In the genomic region with DNA sequence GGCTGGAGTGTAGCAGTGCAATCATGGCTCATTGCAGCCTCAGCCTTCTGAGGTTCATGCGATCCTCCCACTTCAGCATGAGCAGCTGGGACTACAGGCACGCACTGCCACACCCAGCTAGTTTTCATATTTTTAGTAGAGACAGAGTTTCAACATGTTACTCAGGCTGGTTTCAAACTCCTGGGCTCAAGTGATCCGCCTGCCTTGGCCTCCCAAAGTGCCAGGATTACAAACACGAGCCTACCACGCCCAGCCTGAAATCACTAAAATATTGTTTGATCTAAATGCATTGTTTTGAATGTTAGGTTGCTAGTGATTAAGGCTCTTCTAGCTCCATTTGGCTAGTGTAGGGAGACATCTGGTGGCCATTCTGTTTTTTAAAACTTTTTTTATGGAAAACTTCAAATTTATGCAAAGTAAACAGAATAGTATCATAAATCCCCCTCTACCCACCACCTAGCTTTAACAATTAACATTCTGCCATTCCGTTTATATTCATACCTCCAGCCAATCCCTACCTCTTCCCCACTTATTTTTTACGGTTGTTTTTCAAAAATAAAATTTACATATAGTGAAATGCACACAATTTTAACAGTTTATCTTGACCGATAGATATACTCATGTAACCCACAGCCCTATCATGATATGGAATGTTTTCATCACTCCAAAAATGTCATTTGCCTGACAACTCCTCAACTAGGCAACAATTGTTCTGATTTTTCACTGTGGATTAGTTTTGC, we compare ENCODE assay signal across 8 cellular contexts. TPM values are rescaled to one million over a fixed set of nuclear protein-coding genes. Genes with fewer than 3 reads are reported as not detected.
DNase-seq lines count a peak whose midpoint lies in the region; ATAC-seq and TF ChIP-seq lines count a peak whose summit lies in the region.

No MANE protein-coding gene starts in this region.

- ATAC-seq in stimulated activated naive B cell treated with anti-CD40 and anti-IgM and Interleukin-4, amounts not matched to agents 10 μg/mL and 1 μg/mL and 100 μg/mL, for 72 hours (replicated peaks) = no peak

- H3K9me3 ChIP-seq in uterus = no peaks in the 10 kb centered on the region

- H3K9me3 Mint-ChIP-seq in MCF 10A (ENCODE audit: unreplicated experiment) = no peaks in the 10 kb centered on the region
- H3K9me3 Mint-ChIP-seq in stimulated activated naive B cell treated with anti-CD40 and anti-IgM and Interleukin-4, amounts not matched to agents 10 μg/mL and 1 μg/mL and 100 μg/mL, for 72 hours = peaks cover 5 to 8% of the 10 kb centered on the region in 2 donors

- DNase-seq in Ammon's horn (ENCODE audit: low spot score) = peak; percentile 32
- DNase-seq in GM20000 (ENCODE audit: low spot score) = peak; percentile 26
- DNase-seq in NCI-H345 (lab: John Stamatoyannopoulos, UW) = peak; percentile 45
- DNase-seq in MCF 10A (ENCODE audit: unreplicated experiment) = peak; percentile 52
- peak; percentile 49 for DNase-seq in kidney tubule cell (ENCODE audit: low spot score)
- peak; percentile 29 to 33 for DNase-seq in uterus
- no peak for DNase-seq in effector CD8-positive, alpha-beta T cell (lab: John Stamatoyannopoulos, UW)
- DNase-seq in stimulated activated naive B cell treated with anti-CD40 and anti-IgM and Interleukin-4, amounts not matched to agents 10 μg/mL and 1 μg/mL and 100 μg/mL, for 72 hours = no peak

- H3K27me3 ChIP-seq in uterus = no peaks in the 10 kb centered on the region

- no peaks in the 10 kb centered on the region for H3K4me1 ChIP-seq in uterus

- H3K27ac ChIP-seq in uterus = peak overlapping the region in 1 of 2 donors; percentile 19

- peak overlapping the region; percentile 86 for H3K27ac Mint-ChIP-seq in MCF 10A (ENCODE audit: low read depth, unreplicated experiment)
- H3K27ac Mint-ChIP-seq in stimulated activated naive B cell treated with anti-CD40 and anti-IgM and Interleukin-4, amounts not matched to agents 10 μg/mL and 1 μg/mL and 100 μg/mL, for 72 hours = no peak overlapping the region

- peak overlapping the region; percentile 41 for H3K4me3 Mint-ChIP-seq in MCF 10A (ENCODE audit: unreplicated experiment)
- no peak overlapping the region for H3K4me3 Mint-ChIP-seq in stimulated activated naive B cell treated with anti-CD40 and anti-IgM and Interleukin-4, amounts not matched to agents 10 μg/mL and 1 μg/mL and 100 μg/mL, for 72 hours

- H3K36me3 ChIP-seq in uterus = no peaks in the 10 kb centered on the region

- peaks cover 11% of the 10 kb centered on the region for H3K4me1 Mint-ChIP-seq in MCF 10A (ENCODE audit: insufficient read depth, unreplicated experiment)
- H3K4me1 Mint-ChIP-seq in stimulated activated naive B cell treated with anti-CD40 and anti-IgM and Interleukin-4, amounts not matched to agents 10 μg/mL and 1 μg/mL and 100 μg/mL, for 72 hours = no peaks in the 10 kb centered on the region

- CTCF ChIA-PET in MCF 10A (lab: Yijun Ruan, JAX) = interaction anchor here (0.6 to 8.6 kb wide), 16 partner anchors 9 to 1467 kb away, joined by 3 to 125 read pairs (median 4); partner anchors contain the start of gene ACACB

- peaks cover 5% of the 10 kb centered on the region for H3K36me3 Mint-ChIP-seq in MCF 10A (ENCODE audit: insufficient read depth, unreplicated experiment)
- no peaks in the 10 kb centered on the region for H3K36me3 Mint-ChIP-seq in stimulated activated naive B cell treated with anti-CD40 and anti-IgM and Interleukin-4, amounts not matched to agents 10 μg/mL and 1 μg/mL and 100 μg/mL, for 72 hours

- no TSS peak for BruUV-seq in MCF 10A (replicated peaks; lab: Mats Ljungman, UMichigan)

- no peak overlapping the region for H3K4me3 ChIP-seq in uterus

- TF ChIP-seq POLR2A in uterus (IDR thresholded peaks at IDR 0.05) = no peak

- peaks cover 23% of the 10 kb centered on the region for H3K27me3 Mint-ChIP-seq in MCF 10A (ENCODE audit: insufficient read depth, unreplicated experiment)
- peaks cover 15 to 19% of the 10 kb centered on the region in 2 donors for H3K27me3 Mint-ChIP-seq in stimulated activated naive B cell treated with anti-CD40 and anti-IgM and Interleukin-4, amounts not matched to agents 10 μg/mL and 1 μg/mL and 100 μg/mL, for 72 hours

- intact Hi-C loops in MCF 10A (cut with micrococcal nuclease) (loop anchor here (1.0 to 5.0 kb wide), 4 partner anchors 121 to 287 kb away; no protein-coding TSS in a partner anchor), uterus (cut with DNase I; ENCODE audit: low total_unique reads) (no loop called here)

- POLR2A ChIA-PET in MCF 10A (lab: Yijun Ruan, JAX) = interaction anchor here (0.7 to 1.3 kb wide), 4 partner anchors 8 to 286 kb away, joined by 3 to 13 read pairs (median 4); no protein-coding TSS in a partner anchor

- peak; percentile 15 for TF ChIP-seq CTCF in GM20000 (IDR thresholded peaks at IDR 0.05; ENCODE audit: extremely low read depth, missing control alignments)
- TF ChIP-seq CTCF in MCF 10A (IDR thresholded peaks at IDR 0.05; ENCODE audit: unreplicated experiment) = peak; percentile 67
- TF ChIP-seq CTCF in uterus (IDR thresholded peaks at IDR 0.05) = peak; percentile 62 to 74 (median 66)

RNA-seq across cellular contexts. Expression of gene MYO1H, which starts 37.8 kb away (rescaled TPM):
- not detected in 2 replicates for total RNA-seq in MCF 10A (2022)
- not detected for total RNA-seq in uterus

Comparison
In these comparisons a context has a peak if more than half of its experiments do, and no peak if none do; other contexts are left out.
1. DNase-seq: peak in Ammon's horn (single experiment), GM20000 (single experiment), NCI-H345 (single experiment), MCF 10A (single experiment), kidney tubule cell (single experiment) and uterus (2 of 2); none in effector CD8-positive, alpha-beta T cell (single experiment) and stimulated activated naive B cell treated with anti-CD40 and anti-IgM and Interleukin-4, amounts not matched to agents 10 μg/mL and 1 μg/mL and 100 μg/mL, for 72 hours (single experiment).
2. CTCF ChIP-seq: peak in every context shown above with its lines; median percentile 67 in MCF 10A; 66 in uterus; 15 in GM20000.